In the genomic region with DNA sequence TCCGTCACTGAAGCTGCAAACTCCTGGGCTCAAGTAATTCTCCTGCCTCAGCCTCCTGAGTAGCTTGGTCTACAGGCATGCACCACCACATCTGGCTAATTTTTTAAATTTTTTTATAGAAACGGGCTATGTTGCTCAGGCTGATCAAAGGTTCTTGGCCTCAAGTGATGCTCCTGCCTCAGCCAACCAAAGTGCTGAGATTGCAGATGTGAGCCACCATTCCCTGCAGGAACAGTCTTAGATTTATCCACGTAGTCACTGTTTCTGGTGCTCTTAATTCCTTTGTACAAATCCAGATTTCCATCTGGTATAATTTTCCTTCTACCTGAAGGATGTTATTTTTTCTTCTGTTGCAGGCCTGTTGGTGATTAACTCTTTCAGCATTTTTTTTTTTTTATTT, we compare ENCODE assay signal across 35 cellular contexts.
"Had no signal": no experiment of that assay in that cellular context is flagged by ENCODE, and none has a peak within 500 bp of the region (broad histone marks: within the 10 kb centered on the region; RNA-seq: fewer than 3 reads in every experiment).

No MANE protein-coding gene starts in this region.

- H3K27me3 ChIP-seq: MG63 had no signal

- H3K4me3 ChIP-seq: MG63 had no signal

- DNase-seq: Karpas-422, Kasumi-1, MG63, MM.1S, MV-4-11, NCI-H1048, NCI-H1092, NCI-H1092 treated with DMSO at 0.1 percent for 48 hours, NCI-H1105, NCI-H1105 treated with DMSO at 0.1 percent for 48 hours, NCI-H1417, NCI-H1417 treated with DMSO at 0.1 percent for 48 hours, NCI-H1436, NCI-H1436 treated with DMSO at 0.1 percent for 48 hours, NCI-H146, NCI-H1694, NCI-H1694 treated with DMSO at 0.1 percent for 48 hours, NCI-H187, NCI-H187 treated with DMSO at 0.1 percent for 48 hours, NCI-H1930, NCI-H2029, NCI-H2029 treated with DMSO at 0.1 percent for 48 hours, NCI-H2081, NCI-H2081 treated with DMSO at 0.1 percent for 48 hours, NCI-H2107, NCI-H2171, NCI-H2171 treated with DMSO at 0.1 percent for 48 hours, NCI-H2227 treated with DMSO at 0.1 percent for 48 hours, NCI-H226, NCI-H345, NCI-H446, NCI-H446 treated with DMSO at 0.1 percent for 48 hours, NCI-H510A, NCI-H510A treated with DMSO at 0.1 percent for 48 hours, NCI-H524 had no signal
